Comparison of ENCODE assay signal across 15 cellular contexts in genomic region chr11:109302591-109303334, GRCh38.
DNase-seq lines count a peak whose midpoint lies in the region; ATAC-seq, FAIRE-seq and TF ChIP-seq lines count a peak whose summit lies in the region.
"Had no signal": no experiment of that assay in that cellular context is flagged by ENCODE, and none has a peak within 500 bp of the region (broad histone marks: within the 10 kb centered on the region; RNA-seq: fewer than 3 reads in every experiment).

No MANE protein-coding gene starts in this region.

- no peak overlapping the region for H4K8ac ChIP-seq in H1 (ENCODE audit: extremely low read depth, insufficient read depth, low read length)

- H3K9me3 ChIP-seq in PC-3 (ENCODE audit: low read length) = no peaks in the 10 kb centered on the region
- no peaks in the 10 kb centered on the region for H3K9me3 ChIP-seq in H1 (ENCODE audit: insufficient read depth in 2 of 2, low read depth in 1 of 2, low read length in 1 of 2)
- H3K9me3 ChIP-seq: BE2C, HAP-1 had no signal

- no TSS peak for BruUV-seq in PC-3 (replicated peaks; lab: Mats Ljungman, UMichigan)

- H3K56ac ChIP-seq in H1 (replicated peaks; ENCODE audit: insufficient read length, low read depth, low read length) = no peak overlapping the region

- H3K79me1 ChIP-seq in H1 (ENCODE audit: low read depth, low read length) = no peaks in the 10 kb centered on the region

- no peak for TF ChIP-seq POLR2A in H1 (IDR thresholded peaks at IDR 0.05; ENCODE audit: control extremely low read depth in 1 of 2, low read depth in 2 of 2, low read length in 2 of 2)

- 94% methylated on average over 4 of the region's 4 CpGs; no CpG with 5 or more reads in 1 of the 2 experiments for WGBS in H1 (ENCODE audit: extremely low coverage in 1 of 2, insufficient coverage in 1 of 2, insufficient read length in 1 of 2, insufficient replicate concordance in 2 of 2, low coverage in 1 of 2, low lambda C conversion rate in 2 of 2, missing lambda C conversion rate in 1 of 2), 2 experiments

- H3K4me1 Mint-ChIP-seq in GM23338 = peaks cover 18% of the 10 kb centered on the region; the same call in 2 of the 3 replicates
- peaks cover 51% of the 10 kb centered on the region for H3K4me1 Mint-ChIP-seq in nephron
- H3K4me1 Mint-ChIP-seq: CD4-positive, alpha-beta memory T cell had no signal

- H3K27ac Mint-ChIP-seq in GM23338 (0 out of 2 replicates have a peak overlapping the region, but pooled peaks have one; percentile 23), nephron (peak overlapping the region in 2 of 3 experiments; percentile 11 to 32)
- H3K27ac Mint-ChIP-seq: CD4-positive, alpha-beta memory T cell had no signal

- no peak overlapping the region for H2BK120ac ChIP-seq in H1 (replicated peaks; ENCODE audit: low read depth, low read length)

- H3K4me1 ChIP-seq in GM23338 (ENCODE audit: insufficient read depth) (peaks cover 12% of the 10 kb centered on the region; the same call in 1 of the 2 replicates), PC-3 (ENCODE audit: insufficient read depth, low read length) (peaks cover 18% of the 10 kb centered on the region), H1 (replicated peaks in 1 of 4; ENCODE audit: control insufficient read depth in 3 of 4, insufficient read depth in 4 of 4, low read length in 3 of 4) (peaks cover 0 to 9% (median 3%) of the 10 kb centered on the region in 4 experiments; a peak in 4 of 7 replicates)
- H3K4me1 ChIP-seq: HAP-1 had no signal

- no peak overlapping the region for H2AFZ ChIP-seq in GM23338
- H2AFZ ChIP-seq in PC-3 (ENCODE audit: low read length) = no peak overlapping the region
- 0 out of 2 replicates have a peak overlapping the region, but pooled peaks have one; percentile 43 for H2AFZ ChIP-seq in H1 (ENCODE audit: low read length)

- ATAC-seq in GM23338 (no peak), PC-3 (peak; percentile 9; the same call in 1 of the 2 replicates)

- H3K9me3 Mint-ChIP-seq in GM23338 (no peaks in the 10 kb centered on the region), nephron (no peaks in the 10 kb centered on the region)

- intact Hi-C loops in PC-3 (cut with micrococcal nuclease) = no loop called here

- no peak overlapping the region for H4K91ac ChIP-seq in H1 (replicated peaks; ENCODE audit: insufficient read length, low read length)

- H3K36me3 ChIP-seq in GM23338 (ENCODE audit: insufficient read depth) (no peaks in the 10 kb centered on the region), PC-3 (ENCODE audit: low read depth, low read length) (no peaks in the 10 kb centered on the region), H1 (ENCODE audit: control insufficient read depth in 2 of 4, insufficient read depth in 4 of 4, low read length in 3 of 4) (no peaks in the 10 kb centered on the region)
- H3K36me3 ChIP-seq: BE2C, HAP-1 had no signal

- no peak for DNase-seq in GM23338 (ENCODE audit: low spot score)
- no peak for DNase-seq in PC-3
- no peak for DNase-seq in H1 (ENCODE audit: low read depth in 1 of 2, low spot score in 2 of 2)
- no peak for DNase-seq in activated CD4-positive, alpha-beta T cell treated with anti-CD3 and anti-CD28 coated beads for 48 hours
- DNase-seq in amygdala (lab: John Stamatoyannopoulos, UW) = no peak
- DNase-seq in NCI-H82 treated with DMSO at 0.1 percent for 48 hours (lab: John Stamatoyannopoulos, UW; ENCODE audit: unreplicated experiment) = no peak
- DNase-seq: BE2C; CD4-positive, alpha-beta memory T cell; DND-41; GOT3 had no signal

- H2BK20ac ChIP-seq in H1 (ENCODE audit: low read length) = no peak overlapping the region

- H3F3A ChIP-seq in GM23338 (replicated peaks; ENCODE audit: low read depth) = no peaks in the 10 kb centered on the region
- H3F3A ChIP-seq in PC-3 (ENCODE audit: low read length, unreplicated experiment) = no peaks in the 10 kb centered on the region

- no peak for TF ChIP-seq RAD21 in H1 (IDR thresholded peaks at IDR 0.05 in 1 of 2, conservative IDR thresholded peaks at IDR 0.05 in 1 of 2; ENCODE audit: low read depth in 2 of 2, low read length in 2 of 2)

- CTCF ChIA-PET in PC-3 (lab: Charles Lee) = no interaction called here
- CTCF ChIA-PET in H1 (lab: Charles Lee; ENCODE audit: partially characterized antibody) = no interaction called here

- no peak overlapping the region for H2BK12ac ChIP-seq in H1 (ENCODE audit: low read depth, low read length)

- H3K18ac ChIP-seq in H1 (ENCODE audit: extremely low read depth, low read length) = no peak overlapping the region

- FAIRE-seq in H1 (lab: Jason Lieb, UNC) = no peak
- FAIRE-seq: A204.1, GM12891 had no signal

- peak overlapping the region; percentile 32; the same call in 1 of the 2 replicates for H2BK15ac ChIP-seq in H1 (ENCODE audit: low read length)

- POLR2A ChIA-PET in PC-3 (lab: Charles Lee; ENCODE audit: unreplicated experiment) = no interaction called here
- POLR2A ChIA-PET in H1 (lab: Charles Lee; ENCODE audit: partially characterized antibody) = no interaction called here

- no peaks in the 10 kb centered on the region for H3K23me2 ChIP-seq in H1 (ENCODE audit: low read depth, low read length)

- no peak overlapping the region for H2BK5ac ChIP-seq in H1 (ENCODE audit: low read depth, low read length)

- no peak overlapping the region for H3K14ac ChIP-seq in H1 (ENCODE audit: insufficient read length)

- H3K27ac ChIP-seq in GM23338 (ENCODE audit: low read depth) (no peak overlapping the region), PC-3 (ENCODE audit: low read length) (no peak overlapping the region), H1 (ENCODE audit: low read depth, low read length) (no peak overlapping the region)
- H3K27ac ChIP-seq: C4-2B had no signal

- H3K4me2 ChIP-seq in GM23338 = no peak overlapping the region
- peak overlapping the region; percentile 17 for H3K4me2 ChIP-seq in PC-3 (ENCODE audit: low read length)
- no peak overlapping the region for H3K4me2 ChIP-seq in H1 (ENCODE audit: insufficient read depth in 1 of 2, low read depth in 2 of 2, low read length in 2 of 2)

- H3K27me3 ChIP-seq in GM23338 (ENCODE audit: insufficient read depth) (no peaks in the 10 kb centered on the region), PC-3 (ENCODE audit: low read length) (peaks cover 22% of the 10 kb centered on the region; the same call in 1 of the 2 replicates), H1 (replicated peaks in 1 of 4; ENCODE audit: control insufficient read depth in 3 of 4, extremely low read depth in 1 of 4, insufficient read depth in 3 of 4, low read length in 3 of 4) (no peaks in the 10 kb centered on the region)
- H3K27me3 ChIP-seq: BE2C had no signal

- H3K23ac ChIP-seq in H1 (ENCODE audit: insufficient read length) = no peak overlapping the region

- H3K27me3 Mint-ChIP-seq in GM23338 (ENCODE audit: insufficient read depth, low read depth, poor library complexity) (peaks cover 4% of the 10 kb centered on the region), nephron (ENCODE audit: low read depth) (no peaks in the 10 kb centered on the region)
- H3K27me3 Mint-ChIP-seq: CD4-positive, alpha-beta memory T cell had no signal

- TF ChIP-seq EP300 in H1 (IDR thresholded peaks at IDR 0.05; ENCODE audit: borderline replicate concordance in 1 of 2, low read depth in 2 of 2, low read length in 2 of 2) = no peak

- H3K4me3 Mint-ChIP-seq in GM23338 (no peak overlapping the region), nephron (no peak overlapping the region)
- H3K4me3 Mint-ChIP-seq: CD4-positive, alpha-beta memory T cell had no signal

- H4K5ac ChIP-seq in H1 (ENCODE audit: insufficient read length, low read depth, low read length) = no peak overlapping the region

- H4K20me1 ChIP-seq in GM23338 (replicated peaks; ENCODE audit: insufficient read depth) (no peaks in the 10 kb centered on the region), PC-3 (ENCODE audit: low read length) (no peaks in the 10 kb centered on the region), H1 (replicated peaks in 1 of 2; ENCODE audit: control insufficient read depth in 1 of 2, insufficient read depth in 2 of 2, low read length in 2 of 2) (no peaks in the 10 kb centered on the region)

- TF ChIP-seq CTCF in GM23338 (conservative IDR thresholded peaks at IDR 0.05; ENCODE audit: low read depth in 2 of 2) (no peak), PC-3 (conservative IDR thresholded peaks at IDR 0.05; ENCODE audit: low read depth, low read length) (no peak), H1 (IDR thresholded peaks at IDR 0.05; ENCODE audit: control extremely low read depth in 1 of 3, insufficient read depth in 1 of 3, low read depth in 1 of 3, low read length in 3 of 3) (no peak), nephron (IDR thresholded peaks at IDR 0.05; ENCODE audit: unreplicated experiment in 3 of 3) (no peak)

- no peak overlapping the region for H3K4me3 ChIP-seq in GM23338
- no peak overlapping the region for H3K4me3 ChIP-seq in PC-3 (ENCODE audit: low read length)
- H3K4me3 ChIP-seq in H1 (ENCODE audit: extremely low read depth in 1 of 4, insufficient read depth in 2 of 4, low read depth in 3 of 4, low read length in 4 of 4) = no peak overlapping the region
- H3K4me3 ChIP-seq: HAP-1 had no signal

- H3K36me3 Mint-ChIP-seq in GM23338 (ENCODE audit: low read depth) (no peaks in the 10 kb centered on the region), nephron (ENCODE audit: low read depth) (no peaks in the 10 kb centered on the region)
- H3K36me3 Mint-ChIP-seq: CD4-positive, alpha-beta memory T cell had no signal

- H2AK5ac ChIP-seq in H1 (ENCODE audit: low read depth, low read length) = no peak overlapping the region

- H3K4ac ChIP-seq in H1 (replicated peaks; ENCODE audit: insufficient read length, low read depth, low read length) = no peak overlapping the region

- H3K9ac ChIP-seq in PC-3 (ENCODE audit: low read length) = no peak overlapping the region
- no peak overlapping the region for H3K9ac ChIP-seq in H1 (replicated peaks in 1 of 4; ENCODE audit: extremely low read depth in 1 of 4, low read depth in 3 of 4, low read length in 3 of 4)

- no peaks in the 10 kb centered on the region for H3K79me2 ChIP-seq in GM23338 (replicated peaks; ENCODE audit: insufficient read depth)
- H3K79me2 ChIP-seq in PC-3 (ENCODE audit: low read length) = no peaks in the 10 kb centered on the region
- H3K79me2 ChIP-seq in H1 (ENCODE audit: control insufficient read depth in 1 of 2, insufficient read depth in 2 of 2, low read length in 2 of 2) = no peaks in the 10 kb centered on the region

- H3K9me2 ChIP-seq in GM23338 (ENCODE audit: insufficient read depth) (no peaks in the 10 kb centered on the region), PC-3 (replicated peaks; ENCODE audit: low read length) (no peaks in the 10 kb centered on the region)

TF ChIP-seq in GM23338, 12 proteins besides CTCF, POLR2A, EP300 and RAD21 (continues in another document):
- TF ChIP-seq CREB1 (CRISPR knock-in tag; IDR thresholded peaks at IDR 0.05; ENCODE audit: low read depth) (no peak), EZH2 (IDR thresholded peaks at IDR 0.05; ENCODE audit: low read depth, unreplicated experiment) (no peak), ZNF114 (CRISPR knock-in tag; IDR thresholded peaks at IDR 0.05) (no peak), NANOG (IDR thresholded peaks at IDR 0.05; ENCODE audit: borderline replicate concordance) (no peak)

TF ChIP-seq in H1, 55 proteins besides CTCF, POLR2A, EP300 and RAD21 (continues in another document):
- TF ChIP-seq HDAC2 (IDR thresholded peaks at IDR 0.05; ENCODE audit: borderline replicate concordance in 1 of 2, low read depth in 2 of 2, low read length in 2 of 2) (peak in 1 of 2 experiments; percentile 73; a peak in 1 of 4 replicates), SIN3A (conservative IDR thresholded peaks at IDR 0.05 in 1 of 2, IDR thresholded peaks at IDR 0.05 in 1 of 2; ENCODE audit: low read depth in 1 of 2, low read length in 2 of 2) (no peak), SP4 (IDR thresholded peaks at IDR 0.05; ENCODE audit: low read length) (no peak)
